ENCODE assay signal across 30 cellular contexts in genomic region chr4:154335588-154335987, GRCh38.
"Had no signal": no experiment of that assay in that cellular context is flagged by ENCODE, and none has a peak within 500 bp of the region (broad histone marks: within the 10 kb centered on the region; RNA-seq: fewer than 3 reads in every experiment).

No MANE protein-coding gene starts in this region.

- H3K27ac Mint-ChIP-seq: naive thymus-derived CD8-positive, alpha-beta T cell; natural killer cell treated with Interleukin-12 subunit alpha and Interleukin-12 subunit beta and Interleukin-15 and Interleukin-18, amount 100 ng/mL, for 72 hours; nephron progenitor cell; stimulated activated memory B cell treated with anti-CD40 and anti-IgM and Interleukin-4, amounts not matched to agents 10 μg/mL and 1 μg/mL and 100 μg/mL, for 72 hours; stimulated activated naive CD8-positive, alpha-beta T cell treated with anti-CD3 and anti-CD28 coated beads, Interleukin-15, amount 100 ng/mL, for 72 hours; type B pancreatic cell had no signal

- H3K4me1 Mint-ChIP-seq: nephron progenitor cell, neural crest cell had no signal

- ATAC-seq: naive thymus-derived CD8-positive, alpha-beta T cell; natural killer cell treated with Interleukin-12 subunit alpha and Interleukin-12 subunit beta and Interleukin-15 and Interleukin-18, amount 100 ng/mL, for 72 hours; pancreas; psoas muscle; right cardiac atrium; sciatic nerve; stimulated activated memory B cell treated with anti-CD40 and anti-IgM and Interleukin-4, amounts not matched to agents 10 μg/mL and 1 μg/mL and 100 μg/mL, for 72 hours; stimulated activated naive CD8-positive, alpha-beta T cell treated with anti-CD3 and anti-CD28 coated beads, Interleukin-15, amount 100 ng/mL, for 72 hours; stimulated activated naive CD8-positive, alpha-beta T cell treated with anti-CD3 and anti-CD28 coated beads, Interleukin-15, Interleukin-2, amounts not matched to agents 100 U/mL and 50 U/mL, for 24 hours; upper lobe of right lung had no signal

- FAIRE-seq: pancreas had no signal

- DNase-seq: naive thymus-derived CD8-positive, alpha-beta T cell; nephron progenitor cell; nucleus accumbens; pancreas; psoas muscle; right cardiac atrium; spleen; stimulated activated CD4-positive, alpha-beta T cell treated with anti-CD3 and anti-CD28 coated beads, Interleukin-12 subunit alpha, Interleukin-12 subunit beta, amount 100 ng/mL, for 4 hours; stimulated activated CD4-positive, alpha-beta T cell treated with anti-CD3 and anti-CD28 coated beads, Interleukin-1b, Interleukin-23, amount 100 ng/mL, for 48 hours; stimulated activated CD4-positive, alpha-beta T cell treated with anti-CD3 and anti-CD28 coated beads, Interleukin-4, amount 100 ng/mL, for 1 hour; stimulated activated CD4-positive, alpha-beta T cell treated with anti-CD3 and anti-CD28 coated beads, Interleukin-4, amount 100 ng/mL, for 4 hours; stimulated activated CD8-positive, alpha-beta memory T cell treated with anti-CD3 and anti-CD28 coated beads, Interleukin-4, amount 100 ng/mL, for 48 hours; stimulated activated naive CD4-positive, alpha-beta T cell; stimulated activated naive CD8-positive, alpha-beta T cell treated with anti-CD3 and anti-CD28 coated beads, Interleukin-15, amount 100 ng/mL, for 72 hours; stimulated activated naive CD8-positive, alpha-beta T cell treated with anti-CD3 and anti-CD28 coated beads, Interleukin-15, Interleukin-2, amounts not matched to agents 100 U/mL and 50 U/mL, for 24 hours; substantia nigra; testis; tibial artery; transverse colon; upper lobe of right lung; uterus had no signal

- H3K27me3 Mint-ChIP-seq: stimulated activated memory B cell treated with anti-CD40 and anti-IgM and Interleukin-4, amounts not matched to agents 10 μg/mL and 1 μg/mL and 100 μg/mL, for 72 hours had no signal

- H3K27ac ChIP-seq: neutrophil, pancreas, psoas muscle, skin epidermis, spleen, suprapubic skin, testis, tibial artery, transverse colon, upper lobe of right lung, uterus had no signal

- H3K27me3 ChIP-seq: testis, uterus had no signal

- H3K4me2 ChIP-seq: smooth muscle cell had no signal

- H3K9me3 Mint-ChIP-seq: natural killer cell treated with Interleukin-12 subunit alpha and Interleukin-12 subunit beta and Interleukin-15 and Interleukin-18, amount 100 ng/mL, for 72 hours; nephron progenitor cell; neural crest cell; stimulated activated memory B cell treated with anti-CD40 and anti-IgM and Interleukin-4, amounts not matched to agents 10 μg/mL and 1 μg/mL and 100 μg/mL, for 72 hours; stimulated activated naive CD8-positive, alpha-beta T cell treated with anti-CD3 and anti-CD28 coated beads, Interleukin-15, amount 100 ng/mL, for 72 hours; type B pancreatic cell had no signal

- H3K36me3 ChIP-seq: neutrophil, pancreas, spleen, suprapubic skin, tibial artery, transverse colon, upper lobe of right lung, uterus had no signal

- H3K4me3 ChIP-seq: pancreas, psoas muscle, skin epidermis, smooth muscle cell, spleen, suprapubic skin, testis, tibial artery, transverse colon, upper lobe of right lung, uterus had no signal

- H3K36me3 Mint-ChIP-seq: naive thymus-derived CD8-positive, alpha-beta T cell; natural killer cell treated with Interleukin-12 subunit alpha and Interleukin-12 subunit beta and Interleukin-15 and Interleukin-18, amount 100 ng/mL, for 72 hours; stimulated activated memory B cell treated with anti-CD40 and anti-IgM and Interleukin-4, amounts not matched to agents 10 μg/mL and 1 μg/mL and 100 μg/mL, for 72 hours; type B pancreatic cell had no signal

- H3K4me1 ChIP-seq: pancreas, psoas muscle, uterus had no signal

- H3K4me3 Mint-ChIP-seq: naive thymus-derived CD8-positive, alpha-beta T cell; natural killer cell treated with Interleukin-12 subunit alpha and Interleukin-12 subunit beta and Interleukin-15 and Interleukin-18, amount 100 ng/mL, for 72 hours; nephron progenitor cell; neural crest cell; stimulated activated memory B cell treated with anti-CD40 and anti-IgM and Interleukin-4, amounts not matched to agents 10 μg/mL and 1 μg/mL and 100 μg/mL, for 72 hours; stimulated activated naive CD8-positive, alpha-beta T cell treated with anti-CD3 and anti-CD28 coated beads, Interleukin-15, amount 100 ng/mL, for 72 hours; type B pancreatic cell had no signal

- H3K9me3 ChIP-seq: neutrophil, pancreas, psoas muscle, spleen, suprapubic skin, testis, tibial artery, transverse colon, upper lobe of right lung, uterus had no signal
